ENCODE assay signal across 8 cellular contexts in genomic region chr9:83707768-83708514, GRCh38. TPM values are rescaled to one million over a fixed set of nuclear protein-coding genes. Genes with fewer than 3 reads are reported as not detected.
DNase-seq lines count a peak whose midpoint lies in the region; ATAC-seq and TF ChIP-seq lines count a peak whose summit lies in the region.

Gene UBQLN1 (minus strand): TSS chr9:83707958. CDS start chr9:83707679, 279 bp downstream.

- DNase-seq in GM10248 (ENCODE audit: extremely low spot score) (peak; percentile 97), NCI-H1092 (lab: John Stamatoyannopoulos, UW) (peak; percentile 93), SK-N-SH (peak; percentile 94), globus pallidus (ENCODE audit: low spot score) (peak; percentile 87), nucleus accumbens (lab: John Stamatoyannopoulos, UW) (peak; percentile 42 to 99 (median 90)), superior temporal gyrus (ENCODE audit: extremely low spot score) (peak; percentile 95)
- DNase-seq in activated naive CD4-positive, alpha-beta T cell treated with anti-CD3 and anti-CD28 coated beads, Interleukin-2, amount 50 U/mL, for 16 hours, result peak; percentile 88

- no peak for TF ChIP-seq RAD21 in SK-N-SH (IDR thresholded peaks at IDR 0.05; ENCODE audit: low read length)

- peaks cover 38% of the 10 kb centered on the region for H4K20me1 ChIP-seq in SK-N-SH (ENCODE audit: insufficient read depth)

- H3K36me3 ChIP-seq in SK-N-SH (replicated peaks in 1 of 2; ENCODE audit: control insufficient read depth in 1 of 2, insufficient read depth in 2 of 2, low read length in 1 of 2), result peaks cover 0 to 9% of the 10 kb centered on the region in 2 experiments

- H3K4me2 ChIP-seq in SK-N-SH, result peak within 1 kb of the TSS; percentile 86

- TF ChIP-seq EP300 in SK-N-SH (IDR thresholded peaks at IDR 0.05; ENCODE audit: borderline replicate concordance in 1 of 2, low read depth in 1 of 2, low read length in 1 of 2), result peak; percentile 26 to 32; a peak in 1 of 4 replicates

- WGBS in SK-N-SH (ENCODE audit: low lambda C conversion rate), result 2% methylated on average over 25 of the region's 67 CpGs

- POLR2A ChIA-PET in GM10248 (lab: Yijun Ruan, JAX), result interaction anchor here (0.7 to 1.8 kb wide), 5 partner anchors 9 to 81 kb away, joined by 3 to 12 read pairs (median 4); no protein-coding TSS in a partner anchor
- POLR2A ChIA-PET in SK-N-SH (lab: Yijun Ruan, JAX), result interaction anchor here (1.0 to 2.1 kb wide), 5 partner anchors 9 to 323 kb away, joined by 3 to 9 read pairs (median 5); partner anchors contain the start of gene IDNK

- peak within 1 kb of the TSS; percentile 87 for H2AFZ ChIP-seq in SK-N-SH (ENCODE audit: low read depth)

- CTCF ChIA-PET in GM10248 (lab: Yijun Ruan, JAX), result interaction anchor here (0.9 to 2.9 kb wide), 24 partner anchors 9 to 213 kb away, joined by 3 to 13 read pairs (median 5); partner anchors contain the start of genes IDNK and KIF27
- CTCF ChIA-PET in SK-N-SH (lab: Yijun Ruan, JAX), result interaction anchor here (0.6 to 1.8 kb wide), 9 partner anchors 21 to 543 kb away, joined by 3 to 7 read pairs (median 3); no protein-coding TSS in a partner anchor

- no peak for TF ChIP-seq CTCF in GM10248 (IDR thresholded peaks at IDR 0.05; ENCODE audit: control extremely low read depth, extremely low read depth, low read depth, missing control alignments)
- TF ChIP-seq CTCF in SK-N-SH (IDR thresholded peaks at IDR 0.05), result no peak

- H3F3A ChIP-seq in SK-N-SH (replicated peaks; ENCODE audit: insufficient read depth), result no peaks in the 10 kb centered on the region

- peaks cover 54% of the 10 kb centered on the region for H3K79me2 ChIP-seq in SK-N-SH (ENCODE audit: insufficient read depth)

- H3K4me1 ChIP-seq in SK-N-SH (ENCODE audit: control insufficient read depth in 1 of 2, insufficient read depth in 2 of 2, low read depth in 1 of 2, low read length in 1 of 2), result peaks cover 0 to 2% of the 10 kb centered on the region in 2 experiments; a peak in 2 of 4 replicates

- no peaks in the 10 kb centered on the region for H3K27me3 ChIP-seq in SK-N-SH (ENCODE audit: insufficient read depth)

- H3K9ac ChIP-seq in SK-N-SH, result peak within 1 kb of the TSS; percentile 95

- peak within 1 kb of the TSS; percentile 98 to 99 for H3K27ac ChIP-seq in SK-N-SH (ENCODE audit: low read depth in 2 of 2, low read length in 1 of 2)

- H3K9me3 ChIP-seq in SK-N-SH, result no peaks in the 10 kb centered on the region; the same call in 1 of the 2 replicates

- peak; percentile 75 for ATAC-seq in HG02610 (IDR thresholded peaks at IDR 0.05; ENCODE audit: unreplicated experiment)

- peak within 1 kb of the TSS; percentile 81 to 95 for H3K4me3 ChIP-seq in SK-N-SH (ENCODE audit: low read depth in 2 of 2, low read length in 1 of 2)

- no peaks in the 10 kb centered on the region for H3K9me2 ChIP-seq in SK-N-SH

TF ChIP-seq in SK-N-SH, 30 proteins besides CTCF, POLR2A, EP300 and RAD21:
- TF ChIP-seq FOSL2 (IDR thresholded peaks at IDR 0.05; ENCODE audit: borderline replicate concordance, low read depth) (no peak), SMC3 (IDR thresholded peaks at IDR 0.05; ENCODE audit: low read depth, low read length) (no peak), CHD2 (IDR thresholded peaks at IDR 0.05; ENCODE audit: low read length, partially characterized antibody) (peak; percentile 81), USF1 (IDR thresholded peaks at IDR 0.05; ENCODE audit: borderline replicate concordance, low read depth) (no peak), MXI1 (IDR thresholded peaks at IDR 0.05; ENCODE audit: low read depth, low read length) (peak; percentile 54), EZH2phosphoT487 (IDR thresholded peaks at IDR 0.05; ENCODE audit: borderline replicate concordance, low read depth) (no peak), RFX5 (IDR thresholded peaks at IDR 0.05; ENCODE audit: low read length) (no peak), ZBTB33 (IDR thresholded peaks at IDR 0.05; ENCODE audit: borderline replicate concordance, low read depth) (no peak), TCF12 (IDR thresholded peaks at IDR 0.05) (no peak), NRF1 (IDR thresholded peaks at IDR 0.05; ENCODE audit: low read depth, low read length) (peak; percentile 79), TEAD4 (IDR thresholded peaks at IDR 0.05; ENCODE audit: borderline replicate concordance, insufficient read depth) (no peak), ELF1 (IDR thresholded peaks at IDR 0.05) (peak; percentile 65; the same call in 1 of the 2 replicates), MAX (IDR thresholded peaks at IDR 0.05; ENCODE audit: low read depth) (peak; percentile 72), IRF3 (IDR thresholded peaks at IDR 0.05; ENCODE audit: low read depth, low read length) (no peak), GABPA (IDR thresholded peaks at IDR 0.05; ENCODE audit: low read depth) (peak; percentile 40), FOXJ3 (CRISPR knock-in tag; IDR thresholded peaks at IDR 0.05) (0 out of 2 replicates have a peak, but pooled peaks have one; percentile 18), SIN3A (IDR thresholded peaks at IDR 0.05; ENCODE audit: borderline replicate concordance, low read depth, low read length) (peak; percentile 63; the same call in 1 of the 2 replicates), GATA2 (CRISPR knock-in tag; IDR thresholded peaks at IDR 0.05) (no peak), RXRA (IDR thresholded peaks at IDR 0.05; ENCODE audit: borderline replicate concordance, low read depth) (no peak), NFIC (IDR thresholded peaks at IDR 0.05; ENCODE audit: borderline replicate concordance) (no peak), TAF1 (IDR thresholded peaks at IDR 0.05; ENCODE audit: borderline replicate concordance, low read depth, low read length) (peak; percentile 84), JUND (IDR thresholded peaks at IDR 0.05) (no peak), POLR2AphosphoS5 (IDR thresholded peaks at IDR 0.05; ENCODE audit: low read depth, low read length) (peak; percentile 88)
- TF ChIP-seq, protein P1, sequence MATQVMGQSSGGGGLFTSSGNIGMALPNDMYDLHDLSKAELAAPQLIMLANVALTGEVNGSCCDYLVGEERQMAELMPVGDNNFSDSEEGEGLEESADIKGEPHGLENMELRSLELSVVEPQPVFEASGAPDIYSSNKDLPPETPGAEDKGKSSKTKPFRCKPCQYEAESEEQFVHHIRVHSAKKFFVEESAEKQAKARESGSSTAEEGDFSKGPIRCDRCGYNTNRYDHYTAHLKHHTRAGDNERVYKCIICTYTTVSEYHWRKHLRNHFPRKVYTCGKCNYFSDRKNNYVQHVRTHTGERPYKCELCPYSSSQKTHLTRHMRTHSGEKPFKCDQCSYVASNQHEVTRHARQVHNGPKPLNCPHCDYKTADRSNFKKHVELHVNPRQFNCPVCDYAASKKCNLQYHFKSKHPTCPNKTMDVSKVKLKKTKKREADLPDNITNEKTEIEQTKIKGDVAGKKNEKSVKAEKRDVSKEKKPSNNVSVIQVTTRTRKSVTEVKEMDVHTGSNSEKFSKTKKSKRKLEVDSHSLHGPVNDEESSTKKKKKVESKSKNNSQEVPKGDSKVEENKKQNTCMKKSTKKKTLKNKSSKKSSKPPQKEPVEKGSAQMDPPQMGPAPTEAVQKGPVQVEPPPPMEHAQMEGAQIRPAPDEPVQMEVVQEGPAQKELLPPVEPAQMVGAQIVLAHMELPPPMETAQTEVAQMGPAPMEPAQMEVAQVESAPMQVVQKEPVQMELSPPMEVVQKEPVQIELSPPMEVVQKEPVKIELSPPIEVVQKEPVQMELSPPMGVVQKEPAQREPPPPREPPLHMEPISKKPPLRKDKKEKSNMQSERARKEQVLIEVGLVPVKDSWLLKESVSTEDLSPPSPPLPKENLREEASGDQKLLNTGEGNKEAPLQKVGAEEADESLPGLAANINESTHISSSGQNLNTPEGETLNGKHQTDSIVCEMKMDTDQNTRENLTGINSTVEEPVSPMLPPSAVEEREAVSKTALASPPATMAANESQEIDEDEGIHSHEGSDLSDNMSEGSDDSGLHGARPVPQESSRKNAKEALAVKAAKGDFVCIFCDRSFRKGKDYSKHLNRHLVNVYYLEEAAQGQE (IDR thresholded peaks at IDR 0.05; ENCODE audit: low read depth, low read length), result no peak

RNA-seq across cellular contexts. Expression of gene UBQLN1, which starts in this region (rescaled TPM):
- polyA plus RNA-seq in SK-N-SH (2012; rRNA removed), result 60.3 and 83.3 TPM in 2 replicates
- polyA plus RNA-seq in SK-N-SH (2012; cell fraction: cytosol; rRNA removed), result 73.5 and 80.4 TPM in 2 replicates
- 32.4 and 64.5 TPM in 2 replicates for polyA plus RNA-seq in SK-N-SH (2012; cell fraction: nucleus; rRNA removed)

Comparison
In these comparisons a context has a peak if more than half of its experiments do, and no peak if none do; other contexts are left out.
1. Peak in every context shown above with its lines: DNase-seq, ATAC-seq, H3K4me3 ChIP-seq and H3K27ac ChIP-seq.